In genomic region chr1:194295690-194296089, GRCh38 we compare ENCODE assay signal across 9 cellular contexts.
DNase-seq lines count a peak whose midpoint lies in the region; ATAC-seq and TF ChIP-seq lines count a peak whose summit lies in the region.
"Had no signal": no experiment of that assay in that cellular context is flagged by ENCODE, and none has a peak within 500 bp of the region (broad histone marks: within the 10 kb centered on the region; RNA-seq: fewer than 3 reads in every experiment).

No MANE protein-coding gene starts in this region.

- H2BK5ac ChIP-seq in trophoblast cell (ENCODE audit: low read depth, low read length, poor library complexity): no peak overlapping the region

- H3K14ac ChIP-seq in trophoblast cell (ENCODE audit: low read length): no peak overlapping the region

- no peaks in the 10 kb centered on the region for H3K9me2 ChIP-seq in PC-3 (replicated peaks; ENCODE audit: low read length)

- no peaks in the 10 kb centered on the region for H3K79me2 ChIP-seq in PC-3 (ENCODE audit: low read length)
- H3K79me2 ChIP-seq in trophoblast cell (ENCODE audit: control insufficient read depth, insufficient read depth, low read length, poor library complexity): no peaks in the 10 kb centered on the region

- WGBS in trophoblast cell (ENCODE audit: extremely low coverage, insufficient coverage, insufficient read length): no CpG with 5 or more reads among the region's 1 CpG

- H3K4me1 ChIP-seq in PC-3 (ENCODE audit: insufficient read depth, low read length) (no peaks in the 10 kb centered on the region), trophoblast cell (ENCODE audit: control insufficient read depth in 1 of 2, insufficient read depth in 2 of 2, low read length in 2 of 2) (no peaks in the 10 kb centered on the region), vagina (no peaks in the 10 kb centered on the region)
- H3K4me1 ChIP-seq: BLaER1 treated with 17β-estradiol and CSF1 and Interleukin-3, amounts not matched to agents 10 nM and 100 nM had no signal

- no peak overlapping the region for H3K23ac ChIP-seq in trophoblast cell (ENCODE audit: low read length)

- no peak overlapping the region for H4K12ac ChIP-seq in trophoblast cell (ENCODE audit: low read depth, low read length)

- no peak overlapping the region for H3K9ac ChIP-seq in PC-3 (ENCODE audit: low read length)
- H3K9ac ChIP-seq in trophoblast cell (ENCODE audit: low read length): no peak overlapping the region
- H3K9ac ChIP-seq: BLaER1 treated with 17β-estradiol and CSF1 and Interleukin-3, amounts not matched to agents 10 nM and 100 nM had no signal

- H3K36me3 ChIP-seq in PC-3 (ENCODE audit: low read depth, low read length) (no peaks in the 10 kb centered on the region), trophoblast cell (ENCODE audit: control insufficient read depth in 1 of 2, insufficient read depth in 2 of 2, low read length in 2 of 2) (no peaks in the 10 kb centered on the region), vagina (no peaks in the 10 kb centered on the region)
- H3K36me3 ChIP-seq: BLaER1 treated with 17β-estradiol and CSF1 and Interleukin-3, amounts not matched to agents 10 nM and 100 nM had no signal

- no peak overlapping the region for H4K8ac ChIP-seq in trophoblast cell (ENCODE audit: low read depth, low read length)

- H2AFZ ChIP-seq in PC-3 (ENCODE audit: low read length) (no peak overlapping the region), trophoblast cell (ENCODE audit: insufficient read depth, low read length, poor library complexity) (no peak overlapping the region)

- TF ChIP-seq POLR2A in erythroblast (IDR thresholded peaks at IDR 0.05; ENCODE audit: low read length) (no peak), vagina (IDR thresholded peaks at IDR 0.05) (no peak)

- no peaks in the 10 kb centered on the region for H3F3A ChIP-seq in PC-3 (ENCODE audit: low read length, unreplicated experiment)

- H3K9me3 ChIP-seq in PC-3 (ENCODE audit: low read length) (no peaks in the 10 kb centered on the region), trophoblast cell (ENCODE audit: insufficient read depth, low read depth, low read length) (no peaks in the 10 kb centered on the region), vagina (no peaks in the 10 kb centered on the region)
- H3K9me3 ChIP-seq: BLaER1 treated with 17β-estradiol and CSF1 and Interleukin-3, amounts not matched to agents 10 nM and 100 nM had no signal

- H3K27me3 ChIP-seq in PC-3 (ENCODE audit: low read length) (no peaks in the 10 kb centered on the region), trophoblast cell (ENCODE audit: insufficient read depth, low read length) (no peaks in the 10 kb centered on the region), vagina (no peaks in the 10 kb centered on the region)
- H3K27me3 ChIP-seq: BLaER1 treated with 17β-estradiol and CSF1 and Interleukin-3, amounts not matched to agents 10 nM and 100 nM had no signal

- BruUV-seq in PC-3 (replicated peaks; lab: Mats Ljungman, UMichigan): no TSS peak

- DNase-seq in NCI-H524 (lab: John Stamatoyannopoulos, UW) (peak; percentile 15 to 67), NCI-H524 treated with DMSO at 0.1 percent for 48 hours (lab: John Stamatoyannopoulos, UW) (no peak), GM20000 (ENCODE audit: low spot score) (peak; percentile 24), PC-3 (peak; percentile 57), erythroblast (lab: John Stamatoyannopoulos, UW) (peak; percentile 18 to 46), trophoblast cell (peak; percentile 22 to 73), vagina (ENCODE audit: extremely low spot score in 2 of 2) (no peak)

- H4K20me1 ChIP-seq in PC-3 (ENCODE audit: low read length): no peaks in the 10 kb centered on the region
- H4K20me1 ChIP-seq: BLaER1 treated with 17β-estradiol and CSF1 and Interleukin-3, amounts not matched to agents 10 nM and 100 nM had no signal

- H3K4ac ChIP-seq in trophoblast cell (ENCODE audit: low read depth, low read length): no peak overlapping the region

- no peak overlapping the region for H2AK5ac ChIP-seq in trophoblast cell (ENCODE audit: low read length)

- CTCF ChIA-PET in PC-3 (lab: Charles Lee): no interaction called here

- intact Hi-C loops in PC-3 (cut with micrococcal nuclease): loop anchor here (5.0 kb wide), 3 partner anchors 113 to 193 kb away; no protein-coding TSS in a partner anchor
- intact Hi-C loops in vagina (cut with DNase I): no loop called here

- no peak overlapping the region for H2BK120ac ChIP-seq in trophoblast cell (ENCODE audit: insufficient read depth, low read length, poor library complexity)

- POLR2A ChIA-PET in PC-3 (lab: Charles Lee; ENCODE audit: unreplicated experiment): no interaction called here

- H3K18ac ChIP-seq in trophoblast cell (ENCODE audit: low read length): no peak overlapping the region

- ATAC-seq in HG03469 (IDR thresholded peaks at IDR 0.05; ENCODE audit: unreplicated experiment): peak; percentile 94
- ATAC-seq in PC-3: peak; percentile 87

- peak; percentile 36 for TF ChIP-seq CTCF in GM20000 (IDR thresholded peaks at IDR 0.05; ENCODE audit: extremely low read depth, missing control alignments)
- peak; percentile 58 for TF ChIP-seq CTCF in PC-3 (conservative IDR thresholded peaks at IDR 0.05; ENCODE audit: low read depth, low read length)
- peak in 1 of 3 experiments; percentile 4 for TF ChIP-seq CTCF in vagina (IDR thresholded peaks at IDR 0.05)

- no peaks in the 10 kb centered on the region for H3K79me1 ChIP-seq in trophoblast cell (ENCODE audit: low read length)

- H4K91ac ChIP-seq in trophoblast cell (ENCODE audit: low read depth, low read length): no peak overlapping the region

- H3K4me2 ChIP-seq in PC-3 (ENCODE audit: low read length) (no peak overlapping the region), trophoblast cell (ENCODE audit: low read length) (no peak overlapping the region)
- H3K4me2 ChIP-seq: BLaER1 treated with 17β-estradiol and CSF1 and Interleukin-3, amounts not matched to agents 10 nM and 100 nM had no signal

- H2BK12ac ChIP-seq in trophoblast cell (ENCODE audit: low read length): no peak overlapping the region

- H3K27ac ChIP-seq in PC-3 (ENCODE audit: low read length) (no peak overlapping the region), trophoblast cell (ENCODE audit: low read depth, low read length) (no peak overlapping the region), vagina (no peak overlapping the region)
- H3K27ac ChIP-seq: BLaER1 treated with 17β-estradiol and CSF1 and Interleukin-3, amounts not matched to agents 10 nM and 100 nM had no signal

- H3K4me3 ChIP-seq in PC-3 (ENCODE audit: low read length): no peak overlapping the region
- no peak overlapping the region for H3K4me3 ChIP-seq in trophoblast cell (ENCODE audit: low read depth, low read length)
- no peak overlapping the region for H3K4me3 ChIP-seq in vagina
- H3K4me3 ChIP-seq: BLaER1 treated with 17β-estradiol and CSF1 and Interleukin-3, amounts not matched to agents 10 nM and 100 nM had no signal

Comparison
In these comparisons a context has a peak if more than half of its experiments do, and no peak if none do; other contexts are left out.
1. DNase-seq: peak in NCI-H524 (2 of 2), GM20000 (single experiment), PC-3 (single experiment), erythroblast (2 of 2) and trophoblast cell (2 of 2); none in NCI-H524 treated with DMSO at 0.1 percent for 48 hours (single experiment) and vagina (0 of 2).